In the genomic region with DNA sequence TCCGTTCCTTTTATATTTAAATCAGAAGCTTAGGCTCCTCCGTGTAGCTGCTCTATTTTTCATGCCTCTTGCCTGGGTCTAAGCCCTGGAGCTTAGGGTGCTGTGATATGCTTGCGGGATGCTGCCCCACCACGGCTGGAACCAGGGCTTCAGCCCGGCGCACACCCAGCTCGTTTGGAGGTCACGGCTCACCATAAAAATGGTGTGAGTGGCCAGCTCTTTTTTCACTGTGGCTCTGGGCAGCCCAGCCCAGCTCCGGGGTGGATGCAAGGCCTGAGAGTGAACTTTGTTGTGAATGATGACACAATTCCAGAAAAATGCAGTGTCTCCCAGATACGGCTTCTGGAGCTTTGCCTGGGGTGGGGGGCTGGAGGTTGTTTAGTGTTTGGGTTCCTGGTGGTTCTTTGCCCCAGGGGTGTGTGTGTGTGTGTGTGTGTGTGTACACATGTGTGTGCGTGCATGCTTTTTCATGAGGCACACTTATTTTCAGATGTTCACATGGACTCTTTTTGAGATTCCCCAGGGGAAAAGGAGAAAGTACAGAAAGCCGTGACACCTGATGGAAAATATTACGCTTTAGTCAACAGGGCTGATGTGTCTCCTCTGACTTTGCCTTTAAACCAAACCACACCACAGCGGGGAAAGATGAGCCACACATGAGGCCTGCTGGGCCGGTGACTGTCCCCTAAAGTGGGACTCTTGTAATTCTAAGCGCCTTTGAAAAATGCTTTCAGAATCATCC, we compare ENCODE assay signal across 9 cellular contexts. TPM values are rescaled to one million over a fixed set of nuclear protein-coding genes. Genes with fewer than 3 reads are reported as not detected.
DNase-seq lines count a peak whose midpoint lies in the region; ATAC-seq, FAIRE-seq and TF ChIP-seq lines count a peak whose summit lies in the region.
"Had no signal": no experiment of that assay in that cellular context is flagged by ENCODE, and none has a peak within 500 bp of the region (broad histone marks: within the 10 kb centered on the region; RNA-seq: fewer than 3 reads in every experiment).

No MANE protein-coding gene starts in this region.

- no peak for TF ChIP-seq CTCF in H1 (IDR thresholded peaks at IDR 0.05; ENCODE audit: control extremely low read depth in 1 of 3, insufficient read depth in 1 of 3, low read depth in 1 of 3, low read length in 3 of 3)

- H3K9me3 ChIP-seq in H1 (ENCODE audit: insufficient read depth in 2 of 2, low read depth in 1 of 2, low read length in 1 of 2) (no peaks in the 10 kb centered on the region), muscle layer of colon (ENCODE audit: low read length) (no peaks in the 10 kb centered on the region)

- CTCF ChIA-PET in H1 (lab: Charles Lee; ENCODE audit: partially characterized antibody): interaction anchor here (0.6 to 1.7 kb wide), 8 partner anchors 10 to 129 kb away, joined by 3 to 5 read pairs (median 4); no protein-coding TSS in a partner anchor

- H3K36me3 ChIP-seq in H1 (ENCODE audit: control insufficient read depth in 2 of 4, insufficient read depth in 4 of 4, low read length in 3 of 4): no peaks in the 10 kb centered on the region
- H3K36me3 ChIP-seq in muscle layer of colon (ENCODE audit: insufficient read depth, low read length): no peaks in the 10 kb centered on the region

- no peak for TF ChIP-seq RAD21 in H1 (IDR thresholded peaks at IDR 0.05 in 1 of 2, conservative IDR thresholded peaks at IDR 0.05 in 1 of 2; ENCODE audit: low read depth in 2 of 2, low read length in 2 of 2)

- DNase-seq in ELR (ENCODE audit: low read depth): peak; percentile 97
- no peak for DNase-seq in H1 (ENCODE audit: low read depth in 1 of 2, low spot score in 2 of 2)
- DNase-seq in stromal cell of bone marrow (ENCODE audit: low read depth): peak; percentile 93
- no peak for DNase-seq in G401 (ENCODE audit: low spot score)

- H3K36me3 Mint-ChIP-seq in T-helper 1 cell treated with Interleukin-12 subunit alpha and Interleukin-12 subunit beta and Interleukin-4 antibody, amounts not matched to agents 30 μg/mL and 1 μg/mL, for 36 hours (ENCODE audit: low read depth): peaks cover 4% of the 10 kb centered on the region

- no peak overlapping the region for H2BK12ac ChIP-seq in H1 (ENCODE audit: low read depth, low read length)

- no peak for FAIRE-seq in H1 (lab: Jason Lieb, UNC)

- H3K14ac ChIP-seq in H1 (ENCODE audit: insufficient read length): no peak overlapping the region

- H3K4me1 Mint-ChIP-seq in T-helper 1 cell treated with Interleukin-12 subunit alpha and Interleukin-12 subunit beta and Interleukin-4 antibody, amounts not matched to agents 30 μg/mL and 1 μg/mL, for 36 hours (ENCODE audit: low read depth): peaks cover 36% of the 10 kb centered on the region

- TF ChIP-seq POLR2A in H1 (IDR thresholded peaks at IDR 0.05; ENCODE audit: control extremely low read depth in 1 of 2, low read depth in 2 of 2, low read length in 2 of 2): no peak

- no peak overlapping the region for H3K56ac ChIP-seq in H1 (replicated peaks; ENCODE audit: insufficient read length, low read depth, low read length)

- H2BK20ac ChIP-seq in H1 (ENCODE audit: low read length): no peak overlapping the region

- no peaks in the 10 kb centered on the region for H3K79me1 ChIP-seq in H1 (ENCODE audit: low read depth, low read length)

- H2BK120ac ChIP-seq in H1 (replicated peaks; ENCODE audit: low read depth, low read length): no peak overlapping the region

- no peak overlapping the region for H4K91ac ChIP-seq in H1 (replicated peaks; ENCODE audit: insufficient read length, low read length)

- H3K9ac ChIP-seq in H1 (replicated peaks in 1 of 4; ENCODE audit: extremely low read depth in 1 of 4, low read depth in 3 of 4, low read length in 3 of 4) (no peak overlapping the region), muscle layer of colon (ENCODE audit: low read length) (peak overlapping the region; percentile 46)

- peak overlapping the region; percentile 59 for H3K27ac Mint-ChIP-seq in T-helper 1 cell treated with Interleukin-12 subunit alpha and Interleukin-12 subunit beta and Interleukin-4 antibody, amounts not matched to agents 30 μg/mL and 1 μg/mL, for 36 hours

- H3K23ac ChIP-seq in H1 (ENCODE audit: insufficient read length): no peak overlapping the region

- H3K4me1 ChIP-seq in H1 (replicated peaks in 1 of 4; ENCODE audit: control insufficient read depth in 3 of 4, insufficient read depth in 4 of 4, low read length in 3 of 4) (peaks cover 0 to 6% (median 2%) of the 10 kb centered on the region in 4 experiments; a peak in 3 of 7 replicates), muscle layer of colon (ENCODE audit: insufficient read depth, low read length) (peaks cover 70% of the 10 kb centered on the region)

- no peak overlapping the region for H2BK15ac ChIP-seq in H1 (ENCODE audit: low read length)

- H3K18ac ChIP-seq in H1 (ENCODE audit: extremely low read depth, low read length): no peak overlapping the region; the same call in 1 of the 2 replicates

- H3K27me3 Mint-ChIP-seq in T-helper 1 cell treated with Interleukin-12 subunit alpha and Interleukin-12 subunit beta and Interleukin-4 antibody, amounts not matched to agents 30 μg/mL and 1 μg/mL, for 36 hours (ENCODE audit: low read depth): no peaks in the 10 kb centered on the region

- WGBS in H1 (ENCODE audit: extremely low coverage in 1 of 2, insufficient coverage in 1 of 2, insufficient read length in 1 of 2, insufficient replicate concordance in 2 of 2, low coverage in 1 of 2, low lambda C conversion rate in 2 of 2, missing lambda C conversion rate in 1 of 2), 2 experiments: 71% methylated on average over 16 of the region's 16 CpGs; no CpG with 5 or more reads in 1 of the 2 experiments

- POLR2A ChIA-PET in H1 (lab: Charles Lee; ENCODE audit: partially characterized antibody): no interaction called here

- no peak overlapping the region for H2AFZ ChIP-seq in H1 (ENCODE audit: low read length)

- no peaks in the 10 kb centered on the region for H3K23me2 ChIP-seq in H1 (ENCODE audit: low read depth, low read length)

- ATAC-seq in HG03097 (IDR thresholded peaks at IDR 0.05; ENCODE audit: low FRiP score, unreplicated experiment): no peak
- no peak for ATAC-seq in GM18909 (IDR thresholded peaks at IDR 0.05; ENCODE audit: poor library complexity, unreplicated experiment)

- H4K5ac ChIP-seq in H1 (ENCODE audit: insufficient read length, low read depth, low read length): no peak overlapping the region

- no peaks in the 10 kb centered on the region for H3K79me2 ChIP-seq in H1 (ENCODE audit: control insufficient read depth in 1 of 2, insufficient read depth in 2 of 2, low read length in 2 of 2)

- no peak overlapping the region for H3K27ac ChIP-seq in H1 (ENCODE audit: low read depth, low read length)
- peak overlapping the region; percentile 89 for H3K27ac ChIP-seq in muscle layer of colon (ENCODE audit: low read depth, low read length)
- H3K27ac ChIP-seq: HL-60 had no signal

- H3K9me3 Mint-ChIP-seq in T-helper 1 cell treated with Interleukin-12 subunit alpha and Interleukin-12 subunit beta and Interleukin-4 antibody, amounts not matched to agents 30 μg/mL and 1 μg/mL, for 36 hours: no peaks in the 10 kb centered on the region

- H2BK5ac ChIP-seq in H1 (ENCODE audit: low read depth, low read length): no peak overlapping the region

- no peak overlapping the region for H3K4me2 ChIP-seq in H1 (ENCODE audit: insufficient read depth in 1 of 2, low read depth in 2 of 2, low read length in 2 of 2)

- H3K27me3 ChIP-seq in H1 (replicated peaks in 1 of 4; ENCODE audit: control insufficient read depth in 3 of 4, extremely low read depth in 1 of 4, insufficient read depth in 3 of 4, low read length in 3 of 4) (peaks cover 0 to 9% (median 6%) of the 10 kb centered on the region in 4 experiments; a peak in 4 of 7 replicates), muscle layer of colon (ENCODE audit: control insufficient read depth in 1 of 2, insufficient read depth in 2 of 2, low read length in 2 of 2) (no peaks in the 10 kb centered on the region)

- in situ Hi-C loops in G401 (cut with HindIII; ENCODE audit: low sequenced_read_pairs): no loop called here

- H4K8ac ChIP-seq in H1 (ENCODE audit: extremely low read depth, insufficient read depth, low read length): peak overlapping the region; percentile 43; the same call in 1 of the 2 replicates

- H3K4me3 Mint-ChIP-seq in T-helper 1 cell treated with Interleukin-12 subunit alpha and Interleukin-12 subunit beta and Interleukin-4 antibody, amounts not matched to agents 30 μg/mL and 1 μg/mL, for 36 hours: no peak overlapping the region

- H3K4ac ChIP-seq in H1 (replicated peaks; ENCODE audit: insufficient read length, low read depth, low read length): no peak overlapping the region

- peaks cover 0 to 5% of the 10 kb centered on the region in 2 experiments for H4K20me1 ChIP-seq in H1 (replicated peaks in 1 of 2; ENCODE audit: control insufficient read depth in 1 of 2, insufficient read depth in 2 of 2, low read length in 2 of 2)

- H2AK5ac ChIP-seq in H1 (ENCODE audit: low read depth, low read length): no peak overlapping the region

- no peak overlapping the region for H3K4me3 ChIP-seq in H1 (ENCODE audit: extremely low read depth in 1 of 4, insufficient read depth in 2 of 4, low read depth in 3 of 4, low read length in 4 of 4)
- H3K4me3 ChIP-seq in muscle layer of colon (ENCODE audit: low read depth in 1 of 2, low read length in 2 of 2): peak overlapping the region in 1 of 2 donors; percentile 28

- TF ChIP-seq EP300 in H1 (IDR thresholded peaks at IDR 0.05; ENCODE audit: borderline replicate concordance in 1 of 2, low read depth in 2 of 2, low read length in 2 of 2): no peak

TF ChIP-seq in H1, 55 proteins besides CTCF, POLR2A, EP300 and RAD21:
- TF ChIP-seq KDM4A (IDR thresholded peaks at IDR 0.05; ENCODE audit: low read depth, low read length, severe bottlenecking) (no peak), POLR2AphosphoS5 (IDR thresholded peaks at IDR 0.05; ENCODE audit: low read depth, low read length) (peak; percentile 22; the same call in 1 of the 2 replicates), JUND (IDR thresholded peaks at IDR 0.05; ENCODE audit: low read length) (0 out of 2 replicates have a peak, but pooled peaks have one; percentile 12)

RNA-seq across cellular contexts. Expression of a gene that starts 46.2 kb away (rescaled TPM):
- 2.4 and 2.5 TPM in 2 replicates for total RNA-seq in H1 (2021; fragmentation: NEBNext Ultra II Directional; extraction: Animal tissue kit (Norgen Biotek cat#: 25700))
- polyA plus RNA-seq in H1 (2011; rRNA removed): 0.54 and 0.88 TPM in 2 replicates
- 1.2 TPM for polyA plus RNA-seq in H1 (2011; cell fraction: cytosol; rRNA removed)
- polyA plus RNA-seq in H1 (2011; cell fraction: nucleus; rRNA removed): 1.1 TPM
- 1.2 to 1.5 TPM (median 1.3 TPM) in 4 replicates for polyA plus RNA-seq in H1 (2012, experiment 1 of 2)
- polyA plus RNA-seq in H1 (2012, experiment 2 of 2): 0.56 TPM
- 0.83 TPM for polyA plus RNA-seq in H1 (2013, experiment 1 of 2)
- polyA plus RNA-seq in H1 (2013, experiment 2 of 2): 0.88 TPM
- polyA minus RNA-seq in H1 (2011; rRNA and poly(A)+ RNA removed): 0.85 and 1.1 TPM in 2 replicates
- polyA minus RNA-seq in H1 (2011; cell fraction: cytosol; rRNA and poly(A)+ RNA removed): 0.66 TPM
- polyA minus RNA-seq in H1 (2011; cell fraction: nucleus; rRNA and poly(A)+ RNA removed): 0.70 TPM
- 5.0 and 5.8 TPM in 2 replicates for total RNA-seq in G401 (2014; rRNA removed; shearing (Covaris generic))

Comparison
In these comparisons a context has a peak if more than half of its experiments do, and no peak if none do; other contexts are left out.
1. DNase-seq: peak in ELR (single experiment) and stromal cell of bone marrow (single experiment); none in H1 (0 of 2) and G401 (single experiment).